In the genomic region with DNA sequence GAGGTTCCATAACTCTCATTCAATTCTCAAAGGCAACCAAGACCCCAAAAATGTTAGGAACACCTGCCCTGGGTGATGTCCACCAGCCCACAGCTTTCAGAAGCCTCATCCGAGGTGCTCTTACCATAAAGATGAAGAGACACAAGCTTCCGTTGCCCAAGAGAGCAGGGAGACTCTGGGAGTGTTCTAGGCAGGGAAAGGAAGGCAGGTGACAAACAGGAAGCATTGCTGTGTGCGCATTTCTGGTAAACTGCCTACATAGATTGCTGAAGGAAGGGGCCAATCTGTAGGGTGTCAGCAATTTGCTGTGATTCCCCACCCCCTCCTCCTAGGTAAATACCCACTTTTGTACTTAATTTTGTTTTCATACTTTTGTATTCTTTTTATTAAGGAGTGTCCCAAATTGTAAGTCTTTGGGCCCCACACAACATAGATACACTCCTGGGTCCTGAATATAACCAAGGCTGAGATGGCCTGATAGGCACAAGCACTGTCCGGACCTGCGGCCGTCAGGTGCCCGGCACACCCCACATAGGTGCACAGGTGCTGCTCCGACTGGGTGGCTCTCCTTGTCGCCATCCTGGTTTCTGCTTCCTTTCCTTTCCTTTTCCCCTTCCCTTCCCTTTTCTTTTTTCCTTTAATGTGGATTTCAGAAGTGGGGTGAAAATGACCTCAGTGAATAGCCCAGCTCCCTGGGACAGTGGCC, we compare ENCODE assay signal across 8 cellular contexts. TPM values are rescaled to one million over a fixed set of nuclear protein-coding genes. Genes with fewer than 3 reads are reported as not detected.
DNase-seq lines count a peak whose midpoint lies in the region; ATAC-seq, FAIRE-seq and TF ChIP-seq lines count a peak whose summit lies in the region.

No MANE protein-coding gene starts in this region.

- H3K27me3 Mint-ChIP-seq in progenitor cell of endocrine pancreas, result no peaks in the 10 kb centered on the region

- peak; percentile 16 for DNase-seq in activated CD4-positive, alpha-beta T cell treated with anti-CD3 and anti-CD28 coated beads, Interleukin-2, amount 50 U/mL, for 1 hour
- DNase-seq in progenitor cell of endocrine pancreas (ENCODE audit: low spot score, unreplicated experiment) (no peak), kidney glomerular epithelial cell (lab: John Stamatoyannopoulos, UW) (no peak), small intestine (no peak), GM13976 (ENCODE audit: low spot score) (no peak), NCI-H526 treated with DMSO at 0.1 percent for 48 hours (lab: John Stamatoyannopoulos, UW) (no peak)

- peaks cover 31% of the 10 kb centered on the region for H3K4me1 Mint-ChIP-seq in progenitor cell of endocrine pancreas (ENCODE audit: low read depth)

- FAIRE-seq in small intestine (lab: Jason Lieb, UNC), result no peak

- H3K4me3 ChIP-seq in small intestine (ENCODE audit: low read depth in 1 of 2, low read length in 2 of 2), result no peak overlapping the region

- in situ Hi-C loops in GM13976 (cut with MboI; ENCODE audit: low sequenced_read_pairs, unreplicated experiment), result no loop called here

- peaks cover 0 to 5% of the 10 kb centered on the region in 2 donors for H3K4me1 ChIP-seq in small intestine (ENCODE audit: control insufficient read depth in 2 of 2, insufficient read depth in 1 of 2, low read depth in 1 of 2, low read length in 1 of 2)

- TF ChIP-seq CTCF in progenitor cell of endocrine pancreas (IDR thresholded peaks at IDR 0.05; ENCODE audit: unreplicated experiment) (no peak), GM13976 (IDR thresholded peaks at IDR 0.05; ENCODE audit: borderline replicate concordance, control extremely low read depth, extremely low read depth, insufficient read depth, missing control alignments) (no peak)

- H3K9me3 ChIP-seq in small intestine (ENCODE audit: control insufficient read depth, low read depth), result no peaks in the 10 kb centered on the region

- H3K4me3 Mint-ChIP-seq in progenitor cell of endocrine pancreas (ENCODE audit: low read depth), result no peak overlapping the region

- WGBS in small intestine, 3 donors, result 71 to 75% (median 73%) methylated on average over 9 of the region's 9 CpGs

- no peaks in the 10 kb centered on the region for H3K36me3 Mint-ChIP-seq in progenitor cell of endocrine pancreas (ENCODE audit: insufficient read depth)

- H3K27ac ChIP-seq in small intestine (ENCODE audit: low read depth in 1 of 2, low read length in 1 of 2), result peak overlapping the region in 1 of 2 donors; percentile 93

- no peaks in the 10 kb centered on the region for H3K9me3 Mint-ChIP-seq in progenitor cell of endocrine pancreas (ENCODE audit: low read depth)

- ATAC-seq in GM19043 (IDR thresholded peaks at IDR 0.05; ENCODE audit: low read depth, unreplicated experiment), result peak; percentile 9
- peak; percentile 13 for ATAC-seq in HG02981 (IDR thresholded peaks at IDR 0.05; ENCODE audit: unreplicated experiment)

- no peaks in the 10 kb centered on the region for H3K36me3 ChIP-seq in small intestine (ENCODE audit: control insufficient read depth in 2 of 2, insufficient read depth in 2 of 2, low read length in 2 of 2)

- peak overlapping the region; percentile 22 for H3K27ac Mint-ChIP-seq in progenitor cell of endocrine pancreas

- no peaks in the 10 kb centered on the region for H3K27me3 ChIP-seq in small intestine (ENCODE audit: control insufficient read depth in 2 of 2, insufficient read depth in 2 of 2, low read length in 2 of 2)

RNA-seq across cellular contexts. Expression of a gene that starts 51.4 kb away (rescaled TPM):
- 39.4 and 41.4 TPM in 2 replicates for total RNA-seq in progenitor cell of endocrine pancreas
- 10 to 100 TPM; 11.3 to 12.3 (median 11.7) TPM for polyA plus RNA-seq in small intestine
